In genomic region chr2:41698787-41699422, GRCh38 we compare ENCODE assay signal across 8 cellular contexts.
DNase-seq lines count a peak whose midpoint lies in the region; ATAC-seq, FAIRE-seq and TF ChIP-seq lines count a peak whose summit lies in the region.

No MANE protein-coding gene starts in this region.

- peaks cover 6% of the 10 kb centered on the region for H3K27me3 ChIP-seq in BE2C
- peaks cover 0 to 8% (median 0%) of the 10 kb centered on the region in 7 donors for H3K27me3 ChIP-seq in spleen (replicated peaks in 1 of 7)

- CTCF ChIA-PET in WTC11 (lab: Charles Lee): interaction anchor here (0.5 to 7.6 kb wide), 22 partner anchors 10 to 1785 kb away, joined by 3 to 78 read pairs (median 4); no protein-coding TSS in a partner anchor

- H3K36me3 ChIP-seq in BE2C (no peaks in the 10 kb centered on the region), spleen (no peaks in the 10 kb centered on the region)

- DNase-seq in BE2C (peak; percentile 61), H54 (ENCODE audit: insufficient read length, low spot score) (peak; percentile 7), WTC11 (ENCODE audit: low spot score) (peak; percentile 78), hepatic stellate cell (ENCODE audit: low spot score) (peak; percentile 17), spleen (no peak)

- H3K27ac ChIP-seq in spleen: no peak overlapping the region

- TF ChIP-seq POLR2A in H54 (IDR thresholded peaks at IDR 0.05; ENCODE audit: low read depth, low read length): no peak
- TF ChIP-seq POLR2A in spleen (IDR thresholded peaks at IDR 0.05): no peak

- no peak for FAIRE-seq in H54 (lab: Jason Lieb, UNC)

- H3K4me3 ChIP-seq in BE2C (ENCODE audit: low read depth, low read length) (no peak overlapping the region), spleen (peak overlapping the region in 3 of 8 donors; percentile 3 to 46 (median 3))

- H3K27me3 Mint-ChIP-seq in WTC11 (ENCODE audit: low read depth): no peaks in the 10 kb centered on the region; the same call in 1 of the 2 replicates

- H3K36me3 Mint-ChIP-seq in WTC11: no peaks in the 10 kb centered on the region

- H3K4me1 Mint-ChIP-seq in WTC11: peaks cover 17% of the 10 kb centered on the region

- intact Hi-C loops in spleen (cut with DNase I; ENCODE audit: low total_unique reads): no loop called here

- TF ChIP-seq CTCF in BE2C (IDR thresholded peaks at IDR 0.05; ENCODE audit: low read depth, low read length) (peak; percentile 94), WTC11 (IDR thresholded peaks at IDR 0.05) (peak; percentile 70; the same call in 1 of the 2 replicates), spleen (IDR thresholded peaks at IDR 0.05 in 8 of 11, conservative IDR thresholded peaks at IDR 0.05 in 3 of 11) (peak in 9 of 11 experiments; percentile 12 to 70 (median 58))

- no peaks in the 10 kb centered on the region for H3K4me1 ChIP-seq in BE2C
- H3K4me1 ChIP-seq in spleen: peaks cover 0 to 6% (median 0%) of the 10 kb centered on the region in 6 donors

- POLR2A ChIA-PET in WTC11 (lab: Charles Lee): interaction anchor here (0.7 to 1.0 kb wide), 2 partner anchors 261 to 284 kb away, joined by 3 to 4 read pairs; no protein-coding TSS in a partner anchor

- H3K27ac Mint-ChIP-seq in WTC11: no peak overlapping the region

- ATAC-seq in WTC11 (peak; percentile 94), HG03039 (IDR thresholded peaks at IDR 0.05; ENCODE audit: unreplicated experiment) (no peak), HG02763 (IDR thresholded peaks at IDR 0.05; ENCODE audit: unreplicated experiment) (no peak), GM21528 (IDR thresholded peaks at IDR 0.05; ENCODE audit: low FRiP score, unreplicated experiment) (no peak)

- WGBS in spleen, 5 donors: 31 to 40% (median 34%) methylated on average over 16 of the region's 16 CpGs

- H3K9me3 ChIP-seq in BE2C: no peaks in the 10 kb centered on the region
- no peaks in the 10 kb centered on the region for H3K9me3 ChIP-seq in spleen

- H3K9me3 Mint-ChIP-seq in WTC11: no peaks in the 10 kb centered on the region

- H3K4me3 Mint-ChIP-seq in WTC11: no peak overlapping the region

TF ChIP-seq in WTC11, 78 proteins besides CTCF, POLR2A, EP300 and RAD21:
- TF ChIP-seq TEAD4 (CRISPR knock-in tag; IDR thresholded peaks at IDR 0.05): no peak
- no peak for TF ChIP-seq USF2 (CRISPR knock-in tag; IDR thresholded peaks at IDR 0.05)
- no peak for TF ChIP-seq ATF3 (CRISPR knock-in tag; conservative IDR thresholded peaks at IDR 0.05)
- no peak for TF ChIP-seq JUN (CRISPR knock-in tag; IDR thresholded peaks at IDR 0.05)
- TF ChIP-seq NFYB (CRISPR knock-in tag; conservative IDR thresholded peaks at IDR 0.05; ENCODE audit: low read depth): no peak
- no peak for TF ChIP-seq ZSCAN18 (CRISPR knock-in tag; IDR thresholded peaks at IDR 0.05)
- no peak for TF ChIP-seq ZNF396 (CRISPR knock-in tag; IDR thresholded peaks at IDR 0.05; ENCODE audit: borderline replicate concordance)
- no peak for TF ChIP-seq CDX4 (CRISPR knock-in tag; IDR thresholded peaks at IDR 0.05; ENCODE audit: borderline replicate concordance)
- no peak for TF ChIP-seq ZNF138 (CRISPR knock-in tag; conservative IDR thresholded peaks at IDR 0.05)
- no peak for TF ChIP-seq SMAD3 (CRISPR knock-in tag; IDR thresholded peaks at IDR 0.05; ENCODE audit: borderline replicate concordance)
- no peak for TF ChIP-seq ZMAT4 (CRISPR knock-in tag; IDR thresholded peaks at IDR 0.05)
- no peak for TF ChIP-seq GRHL2 (CRISPR knock-in tag; IDR thresholded peaks at IDR 0.05; ENCODE audit: insufficient replicate concordance, severe bottlenecking)
- no peak for TF ChIP-seq NFE2L1 (CRISPR knock-in tag; IDR thresholded peaks at IDR 0.05)
